Comparison of ENCODE assay signal across 8 cellular contexts in the genomic region with DNA sequence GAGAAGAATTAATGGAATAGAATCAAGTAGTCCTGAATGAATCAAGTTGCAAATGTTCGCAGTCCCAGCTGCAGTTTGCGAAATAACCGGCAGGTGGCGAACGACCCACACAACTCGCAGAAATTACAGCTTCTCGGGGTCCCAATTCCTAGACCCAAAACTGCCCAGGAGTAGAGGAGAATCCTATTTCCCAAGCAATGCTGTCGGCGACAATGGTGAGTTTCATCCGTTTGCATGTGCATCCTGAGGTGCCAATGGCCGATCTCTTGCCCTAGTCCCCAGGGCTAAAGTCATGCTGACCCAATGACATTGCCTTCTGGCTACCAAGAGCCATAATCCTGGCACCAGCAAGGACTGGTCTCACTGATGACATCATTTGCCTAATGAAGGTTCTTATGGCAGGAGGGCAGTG. TPM values are rescaled to one million over a fixed set of nuclear protein-coding genes. Genes with fewer than 3 reads are reported as not detected.
A peak's percentile ranks its signal among the peaks of the same experiment; 100 is the strongest.
DNase-seq lines count a peak whose midpoint lies in the region; ATAC-seq, FAIRE-seq and TF ChIP-seq lines count a peak whose summit lies in the region.

No MANE protein-coding gene starts in this region.

- H3K79me2 ChIP-seq in DND-41 (ENCODE audit: insufficient read depth, low read length), result no peaks in the 10 kb centered on the region

- no peaks in the 10 kb centered on the region for H3K36me3 ChIP-seq in DND-41 (ENCODE audit: insufficient read depth, low read length)
- H3K36me3 ChIP-seq in bronchial epithelial cell (ENCODE audit: control insufficient read depth, insufficient read depth, low read length), result no peaks in the 10 kb centered on the region
- no peaks in the 10 kb centered on the region for H3K36me3 ChIP-seq in lung (ENCODE audit: control insufficient read depth in 2 of 2, insufficient read depth in 2 of 2, low read length in 2 of 2)
- no peaks in the 10 kb centered on the region for H3K36me3 ChIP-seq in stomach

- H3K4me1 ChIP-seq in DND-41 (ENCODE audit: insufficient read depth, low read length), result no peaks in the 10 kb centered on the region
- H3K4me1 ChIP-seq in lung (ENCODE audit: control insufficient read depth in 2 of 2, insufficient read depth in 2 of 2, low read length in 2 of 2), result no peaks in the 10 kb centered on the region
- peaks cover 8 to 17% (median 10%) of the 10 kb centered on the region in 4 donors for H3K4me1 ChIP-seq in stomach

- no peaks in the 10 kb centered on the region for H3K27me3 ChIP-seq in DND-41 (ENCODE audit: insufficient read depth, low read length, poor library complexity)
- H3K27me3 ChIP-seq in bronchial epithelial cell (ENCODE audit: control insufficient read depth, insufficient read depth, low read length), result peaks cover 9% of the 10 kb centered on the region
- no peaks in the 10 kb centered on the region for H3K27me3 ChIP-seq in lung (ENCODE audit: control insufficient read depth, insufficient read depth)
- H3K27me3 ChIP-seq in stomach, result peaks cover 7 to 83% (median 25%) of the 10 kb centered on the region in 3 donors

- DNase-seq in DND-41 (peak; percentile 54), LoVo (ENCODE audit: low spot score) (peak; percentile 32), T-helper 9 cell (peak; percentile 42), bronchial epithelial cell (ENCODE audit: low read depth) (peak; percentile 40), lung (ENCODE audit: low spot score) (no peak), stomach (peak; percentile 63), middle frontal gyrus (ENCODE audit: extremely low spot score, low spot score) (no peak)

- no peak for TF ChIP-seq POLR2A in stomach (IDR thresholded peaks at IDR 0.05)

- H2AFZ ChIP-seq in DND-41 (ENCODE audit: low read depth, low read length), result no peak overlapping the region

- intact Hi-C loops in stomach (cut with DNase I; ENCODE audit: low total_unique reads), result no loop called here

- TF ChIP-seq EP300 in stomach (IDR thresholded peaks at IDR 0.05), result no peak

- ATAC-seq in DND-41 (ENCODE audit: insufficient read depth, low read depth), result no peak
- ATAC-seq in lung (ENCODE audit: insufficient read depth, low FRiP score), result no peak
- ATAC-seq in GM21825 (IDR thresholded peaks at IDR 0.05; ENCODE audit: unreplicated experiment), result no peak

- no peak overlapping the region for H3K4me2 ChIP-seq in DND-41 (ENCODE audit: insufficient read depth, low read length)

- FAIRE-seq in bronchial epithelial cell (lab: Jason Lieb, UNC), result no peak

- 4% methylated on average over 11 of the region's 11 CpGs for WGBS in lung, 2 donors
- WGBS in stomach, 5 donors, result 6 to 12% (median 7%) methylated on average over 11 of the region's 11 CpGs

- no peak overlapping the region for H3K27ac ChIP-seq in DND-41 (ENCODE audit: low read length)
- no peak overlapping the region for H3K27ac ChIP-seq in lung (ENCODE audit: low read depth in 1 of 2, low read length in 1 of 2)
- H3K27ac ChIP-seq in stomach, result no peak overlapping the region

- no peaks in the 10 kb centered on the region for H4K20me1 ChIP-seq in DND-41 (ENCODE audit: insufficient read depth, low read length)

- peak; percentile 90 for TF ChIP-seq CTCF in DND-41 (IDR thresholded peaks at IDR 0.05; ENCODE audit: borderline replicate concordance, extremely low read depth, low read length, poor library complexity, severe bottlenecking)
- peak; percentile 84 for TF ChIP-seq CTCF in bronchial epithelial cell (IDR thresholded peaks at IDR 0.05; ENCODE audit: insufficient read depth, low read length, severe bottlenecking)
- peak; percentile 58 for TF ChIP-seq CTCF in lung (IDR thresholded peaks at IDR 0.05; ENCODE audit: control extremely low read depth, extremely low read depth)
- peak in 6 of 7 experiments; percentile 28 to 92 (median 86) for TF ChIP-seq CTCF in stomach (IDR thresholded peaks at IDR 0.05)

- H3K9ac ChIP-seq in DND-41 (ENCODE audit: low read depth, low read length), result no peak overlapping the region

- H3K9me3 ChIP-seq in DND-41 (ENCODE audit: insufficient read depth, low read length, severe bottlenecking) (no peaks in the 10 kb centered on the region), lung (ENCODE audit: control insufficient read depth in 2 of 2, insufficient read depth in 1 of 2, low read length in 1 of 2) (peaks cover 0 to 5% of the 10 kb centered on the region in 2 donors), stomach (no peaks in the 10 kb centered on the region)

- no peak overlapping the region for H3K4me3 ChIP-seq in DND-41 (ENCODE audit: low read depth in 1 of 2, low read length in 2 of 2)
- no peak overlapping the region for H3K4me3 ChIP-seq in bronchial epithelial cell (ENCODE audit: low read depth, low read length)
- no peak overlapping the region for H3K4me3 ChIP-seq in lung
- no peak overlapping the region for H3K4me3 ChIP-seq in stomach

RNA-seq across cellular contexts. Expression of a gene that starts 8.5 kb away (rescaled TPM):
- total RNA-seq in bronchial epithelial cell (not detected in 2 replicates), lung (under 1 TPM; 0.46 to 0.88 TPM), stomach (under 1 TPM in 3 of 5 donors, not detected in 2; 0.29 to 0.55 (median 0.45) TPM)
- polyA plus RNA-seq in lung (under 1 TPM; 0.25 to 0.81 TPM), stomach (under 1 TPM; 0.10 to 0.92 (median 0.37) TPM)

RNA-seq across cellular contexts. Expression of a gene that starts 31.9 kb away (rescaled TPM):
- total RNA-seq in bronchial epithelial cell, result not detected in 2 replicates
- total RNA-seq in lung, result under 1 TPM; 0.57 to 0.64 TPM
- polyA plus RNA-seq in lung, result under 1 TPM in 1 of 2 donors, not detected in 1; 0.06 TPM
- total RNA-seq in stomach, result 1 to 10 TPM in 1 of 5 donors, not detected in 4; 1.1 TPM
- polyA plus RNA-seq in stomach, result under 1 TPM in 1 of 3 donors, not detected in 2; 0.08 TPM

Comparison
In these comparisons a context has a peak if more than half of its experiments do, and no peak if none do; other contexts are left out.
1. DNase-seq: peak in DND-41 (single experiment), LoVo (single experiment), T-helper 9 cell (single experiment), bronchial epithelial cell (single experiment) and stomach (single experiment); none in lung (single experiment) and middle frontal gyrus (single experiment).
2. Peak in every context shown above with its lines, with median percentiles within 50 percentile points of each other: CTCF ChIP-seq.